In the genomic region with DNA sequence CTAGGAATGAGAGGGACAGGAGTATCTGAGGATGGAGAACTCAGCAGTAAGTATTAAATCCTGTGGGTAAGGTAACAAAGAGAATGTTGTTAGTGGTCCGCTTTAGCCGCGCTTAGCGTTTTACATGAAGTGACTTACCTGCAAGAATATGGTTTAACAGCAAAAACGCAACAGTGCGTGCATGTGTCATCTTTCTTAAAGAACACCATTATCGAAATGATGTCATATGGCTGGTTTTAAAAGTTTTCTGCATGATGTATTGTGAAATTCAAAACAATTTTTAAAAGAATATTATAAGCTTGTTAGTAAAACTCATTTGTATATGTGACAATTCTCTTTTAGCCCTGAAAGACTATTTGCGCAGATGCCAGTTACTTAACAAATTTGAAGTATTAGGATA, we compare ENCODE assay signal across 8 cellular contexts. TPM values are rescaled to one million over a fixed set of nuclear protein-coding genes. Genes with fewer than 3 reads are reported as not detected.
A peak's percentile ranks its signal among the peaks of the same experiment; 100 is the strongest.
DNase-seq lines count a peak whose midpoint lies in the region; ATAC-seq lines count a peak whose summit lies in the region.

No MANE protein-coding gene starts in this region.

- no peak for ATAC-seq in naive thymus-derived CD8-positive, alpha-beta T cell
- no peak for ATAC-seq in GM18907 (IDR thresholded peaks at IDR 0.05; ENCODE audit: unreplicated experiment)
- ATAC-seq in HG02938 (IDR thresholded peaks at IDR 0.05; ENCODE audit: unreplicated experiment), result no peak
- no peak for ATAC-seq in GM21619 (IDR thresholded peaks at IDR 0.05; ENCODE audit: unreplicated experiment)

- peak overlapping the region; percentile 95 for H3K9ac ChIP-seq in BLaER1

- H4K20me1 ChIP-seq in BLaER1, result peaks cover 64% of the 10 kb centered on the region

- intact Hi-C loops in dendritic cell treated with granulocyte-macrophage colony-stimulating factor and Interleukin-4, amounts not matched to agents 40 ng/mL and 50 ng/mL, for 4 days (cut with micrococcal nuclease), result loop anchor here (10.0 kb wide), 1 partner anchor 1144 kb away; no protein-coding TSS in a partner anchor
- intact Hi-C loops in posterior vena cava (cut with DNase I), result no loop called here

- H3K9me3 Mint-ChIP-seq in dendritic cell treated with granulocyte-macrophage colony-stimulating factor and Interleukin-4, amounts not matched to agents 40 ng/mL and 50 ng/mL, for 4 days, result no peaks in the 10 kb centered on the region
- H3K9me3 Mint-ChIP-seq in naive thymus-derived CD8-positive, alpha-beta T cell, result no peaks in the 10 kb centered on the region

- no peaks in the 10 kb centered on the region for H3K27me3 Mint-ChIP-seq in dendritic cell treated with granulocyte-macrophage colony-stimulating factor and Interleukin-4, amounts not matched to agents 40 ng/mL and 50 ng/mL, for 4 days
- peaks cover 0 to 2% (median 0%) of the 10 kb centered on the region in 5 donors for H3K27me3 Mint-ChIP-seq in naive thymus-derived CD8-positive, alpha-beta T cell

- H3K27ac ChIP-seq in BLaER1, result no peak overlapping the region

- H3K27ac Mint-ChIP-seq in dendritic cell treated with granulocyte-macrophage colony-stimulating factor and Interleukin-4, amounts not matched to agents 40 ng/mL and 50 ng/mL, for 4 days, result peak overlapping the region; percentile 97
- H3K27ac Mint-ChIP-seq in naive thymus-derived CD8-positive, alpha-beta T cell, result peak overlapping the region; percentile 67 to 99 (median 94)

- peak overlapping the region; percentile 85 for H3K4me3 ChIP-seq in BLaER1
- H3K4me3 ChIP-seq in Jurkat, Clone E6-1 (ENCODE audit: low read length), result peak overlapping the region; percentile 80; the same call in 1 of the 2 replicates

- no peaks in the 10 kb centered on the region for H3K9me3 ChIP-seq in BLaER1

- peaks cover 23% of the 10 kb centered on the region for H3K4me1 Mint-ChIP-seq in dendritic cell treated with granulocyte-macrophage colony-stimulating factor and Interleukin-4, amounts not matched to agents 40 ng/mL and 50 ng/mL, for 4 days (ENCODE audit: low read depth)
- H3K4me1 Mint-ChIP-seq in naive thymus-derived CD8-positive, alpha-beta T cell, result peaks cover 18 to 37% (median 34%) of the 10 kb centered on the region in 4 donors

- no peak for DNase-seq in Jurkat, Clone E6-1 (ENCODE audit: low read depth, low spot score)
- DNase-seq in naive thymus-derived CD8-positive, alpha-beta T cell, result no peak
- DNase-seq in posterior vena cava (ENCODE audit: low spot score), result no peak

- peak overlapping the region; percentile 94 for H3K4me3 Mint-ChIP-seq in dendritic cell treated with granulocyte-macrophage colony-stimulating factor and Interleukin-4, amounts not matched to agents 40 ng/mL and 50 ng/mL, for 4 days
- peak overlapping the region; percentile 88 to 100 (median 92) for H3K4me3 Mint-ChIP-seq in naive thymus-derived CD8-positive, alpha-beta T cell

- peaks cover 19% of the 10 kb centered on the region for H3K36me3 ChIP-seq in BLaER1

- H3K27me3 ChIP-seq in BLaER1, result no peaks in the 10 kb centered on the region

- H3K4me2 ChIP-seq in BLaER1, result peak overlapping the region; percentile 87

- H3K36me3 Mint-ChIP-seq in dendritic cell treated with granulocyte-macrophage colony-stimulating factor and Interleukin-4, amounts not matched to agents 40 ng/mL and 50 ng/mL, for 4 days (ENCODE audit: low read depth), result peaks cover 22% of the 10 kb centered on the region
- peaks cover 0 to 11% (median 0%) of the 10 kb centered on the region in 3 donors for H3K36me3 Mint-ChIP-seq in naive thymus-derived CD8-positive, alpha-beta T cell

- H3K4me1 ChIP-seq in BLaER1, result peaks cover 51% of the 10 kb centered on the region

- POLR2A ChIA-PET in naive thymus-derived CD8-positive, alpha-beta T cell (lab: Charles Lee), result interaction anchor here (1.9 kb wide), 1 partner anchor 14 kb away, joined by 5 read pairs; no protein-coding TSS in a partner anchor

RNA-seq across cellular contexts. Expression of a gene that starts 1.7 kb away (rescaled TPM):
- polyA plus RNA-seq in Jurkat, Clone E6-1 (2012; ENCODE audit: insufficient read depth, insufficient read length), result 12.5 TPM
- total RNA-seq in naive thymus-derived CD8-positive, alpha-beta T cell, result 10 to 100 TPM; 62.1 to 62.9 TPM
- polyA plus RNA-seq in naive thymus-derived CD8-positive, alpha-beta T cell, result 10 to 100 TPM; 28.2 to 31.5 (median 30.9) TPM
- 10 to 100 TPM; 23.9 to 27.2 TPM for total RNA-seq in posterior vena cava

RNA-seq across cellular contexts. Expression of a gene that starts 50.0 kb away (rescaled TPM):
- polyA plus RNA-seq in Jurkat, Clone E6-1 (2012; ENCODE audit: insufficient read depth, insufficient read length), result not detected
- total RNA-seq in naive thymus-derived CD8-positive, alpha-beta T cell, result not detected
- not detected for polyA plus RNA-seq in naive thymus-derived CD8-positive, alpha-beta T cell
- total RNA-seq in posterior vena cava, result under 1 TPM; 0.46 to 0.76 TPM
